In the genomic region with DNA sequence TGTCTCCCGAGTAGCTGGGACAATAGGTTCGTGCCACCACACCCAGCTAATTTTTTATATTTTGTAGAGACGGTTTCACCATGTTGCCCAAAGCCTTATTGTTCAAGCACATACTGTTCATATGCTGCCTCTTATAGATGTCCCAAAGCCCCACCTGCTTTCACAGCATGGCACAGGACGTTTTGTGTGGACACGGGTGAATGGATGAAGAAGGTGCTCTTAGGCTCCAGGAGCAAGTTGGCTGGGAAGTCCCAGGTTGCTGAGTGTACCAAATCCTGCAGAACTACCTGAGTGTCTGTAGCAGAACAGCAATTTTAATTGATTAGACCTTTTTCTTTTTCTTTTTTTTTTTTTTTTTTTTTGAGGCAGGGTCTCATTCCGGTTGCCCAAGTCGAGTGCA, we compare ENCODE assay signal across 15 cellular contexts. TPM values are rescaled to one million over a fixed set of nuclear protein-coding genes. Genes with fewer than 3 reads are reported as not detected.
DNase-seq lines count a peak whose midpoint lies in the region; ATAC-seq lines count a peak whose summit lies in the region.
"Had no signal": no experiment of that assay in that cellular context is flagged by ENCODE, and none has a peak within 500 bp of the region (broad histone marks: within the 10 kb centered on the region; RNA-seq: fewer than 3 reads in every experiment).

No MANE protein-coding gene starts in this region.

- H3K27me3 Mint-ChIP-seq in stimulated activated naive CD8-positive, alpha-beta T cell treated with anti-CD3 and anti-CD28 coated beads, Interleukin-15, Interleukin-2, amounts not matched to agents 100 ng/mL and 50 ng/mL, for 24 hours: no peaks in the 10 kb centered on the region
- no peaks in the 10 kb centered on the region for H3K27me3 Mint-ChIP-seq in stimulated activated naive CD8-positive, alpha-beta T cell treated with anti-CD3 and anti-CD28 coated beads, Interleukin-15, amount 100 ng/mL, for 72 hours
- no peaks in the 10 kb centered on the region for H3K27me3 Mint-ChIP-seq in T-helper 17 cell
- H3K27me3 Mint-ChIP-seq: B cell; CD4-positive, alpha-beta memory T cell had no signal

- H3K4me1 Mint-ChIP-seq in stimulated activated naive CD8-positive, alpha-beta T cell treated with anti-CD3 and anti-CD28 coated beads, Interleukin-15, Interleukin-2, amounts not matched to agents 100 ng/mL and 50 ng/mL, for 24 hours (ENCODE audit: low read depth): no peaks in the 10 kb centered on the region
- no peaks in the 10 kb centered on the region for H3K4me1 Mint-ChIP-seq in stimulated activated naive CD8-positive, alpha-beta T cell treated with anti-CD3 and anti-CD28 coated beads, Interleukin-15, amount 100 ng/mL, for 72 hours
- H3K4me1 Mint-ChIP-seq in T-helper 17 cell: peaks cover 6% of the 10 kb centered on the region
- H3K4me1 Mint-ChIP-seq in stimulated activated effector memory CD8-positive, alpha-beta T cell treated with anti-CD3 and anti-CD28 coated beads, Interleukin-12 subunit alpha, Interleukin-12 subunit beta, amount 100 ng/mL, for 72 hours: peaks cover 5% of the 10 kb centered on the region
- H3K4me1 Mint-ChIP-seq: B cell had no signal

- DNase-seq in stimulated activated naive CD8-positive, alpha-beta T cell treated with anti-CD3 and anti-CD28 coated beads, Interleukin-15, amount 100 ng/mL, for 72 hours: no peak
- DNase-seq in T-helper 17 cell: no peak
- DNase-seq in stimulated activated effector memory CD8-positive, alpha-beta T cell treated with anti-CD3 and anti-CD28 coated beads, Interleukin-12 subunit alpha, Interleukin-12 subunit beta, amount 100 ng/mL, for 72 hours (ENCODE audit: low spot score in 2 of 2): no peak
- no peak for DNase-seq in nucleus accumbens (lab: John Stamatoyannopoulos, UW)
- no peak for DNase-seq in NCI-H1436 treated with DMSO at 0.1 percent for 48 hours (lab: John Stamatoyannopoulos, UW)
- DNase-seq: C1 segment of cervical spinal cord; CD4-positive, alpha-beta memory T cell; COR-L47; DMS153; GF-D8; H7 had no signal

- no peak overlapping the region for H3K4me3 Mint-ChIP-seq in stimulated activated naive CD8-positive, alpha-beta T cell treated with anti-CD3 and anti-CD28 coated beads, Interleukin-15, Interleukin-2, amounts not matched to agents 100 ng/mL and 50 ng/mL, for 24 hours
- no peak overlapping the region for H3K4me3 Mint-ChIP-seq in stimulated activated naive CD8-positive, alpha-beta T cell treated with anti-CD3 and anti-CD28 coated beads, Interleukin-15, amount 100 ng/mL, for 72 hours
- no peak overlapping the region for H3K4me3 Mint-ChIP-seq in T-helper 17 cell
- no peak overlapping the region for H3K4me3 Mint-ChIP-seq in stimulated activated effector memory CD8-positive, alpha-beta T cell treated with anti-CD3 and anti-CD28 coated beads, Interleukin-12 subunit alpha, Interleukin-12 subunit beta, amount 100 ng/mL, for 72 hours
- H3K4me3 Mint-ChIP-seq: B cell; CD4-positive, alpha-beta memory T cell; GM23338 had no signal

- H3K27ac Mint-ChIP-seq in stimulated activated naive CD8-positive, alpha-beta T cell treated with anti-CD3 and anti-CD28 coated beads, Interleukin-15, Interleukin-2, amounts not matched to agents 100 ng/mL and 50 ng/mL, for 24 hours: peak overlapping the region; percentile 18
- H3K27ac Mint-ChIP-seq in stimulated activated naive CD8-positive, alpha-beta T cell treated with anti-CD3 and anti-CD28 coated beads, Interleukin-15, amount 100 ng/mL, for 72 hours: no peak overlapping the region
- H3K27ac Mint-ChIP-seq in T-helper 17 cell: peak overlapping the region; percentile 45
- peak overlapping the region; percentile 45 for H3K27ac Mint-ChIP-seq in stimulated activated effector memory CD8-positive, alpha-beta T cell treated with anti-CD3 and anti-CD28 coated beads, Interleukin-12 subunit alpha, Interleukin-12 subunit beta, amount 100 ng/mL, for 72 hours
- H3K27ac Mint-ChIP-seq: B cell, GM23338 had no signal

- H3K36me3 Mint-ChIP-seq in stimulated activated naive CD8-positive, alpha-beta T cell treated with anti-CD3 and anti-CD28 coated beads, Interleukin-15, Interleukin-2, amounts not matched to agents 100 ng/mL and 50 ng/mL, for 24 hours (ENCODE audit: low read depth): peaks cover 47% of the 10 kb centered on the region
- peaks cover 13% of the 10 kb centered on the region for H3K36me3 Mint-ChIP-seq in T-helper 17 cell (ENCODE audit: low read depth)
- H3K36me3 Mint-ChIP-seq in stimulated activated effector memory CD8-positive, alpha-beta T cell treated with anti-CD3 and anti-CD28 coated beads, Interleukin-12 subunit alpha, Interleukin-12 subunit beta, amount 100 ng/mL, for 72 hours: peaks cover 55% of the 10 kb centered on the region

- no peaks in the 10 kb centered on the region for H3K9me3 Mint-ChIP-seq in stimulated activated naive CD8-positive, alpha-beta T cell treated with anti-CD3 and anti-CD28 coated beads, Interleukin-15, Interleukin-2, amounts not matched to agents 100 ng/mL and 50 ng/mL, for 24 hours
- H3K9me3 Mint-ChIP-seq in stimulated activated naive CD8-positive, alpha-beta T cell treated with anti-CD3 and anti-CD28 coated beads, Interleukin-15, amount 100 ng/mL, for 72 hours: no peaks in the 10 kb centered on the region
- H3K9me3 Mint-ChIP-seq in stimulated activated effector memory CD8-positive, alpha-beta T cell treated with anti-CD3 and anti-CD28 coated beads, Interleukin-12 subunit alpha, Interleukin-12 subunit beta, amount 100 ng/mL, for 72 hours: no peaks in the 10 kb centered on the region
- H3K9me3 Mint-ChIP-seq: CD4-positive, alpha-beta memory T cell; GM23338 had no signal

- H3K9me3 ChIP-seq in T-helper 17 cell (ENCODE audit: control insufficient read depth, low read length, poor library complexity, severe bottlenecking): no peaks in the 10 kb centered on the region

- ATAC-seq in stimulated activated naive CD8-positive, alpha-beta T cell treated with anti-CD3 and anti-CD28 coated beads, Interleukin-15, amount 100 ng/mL, for 72 hours: no peak
- ATAC-seq in T-helper 17 cell (no peak), GM21723 (IDR thresholded peaks at IDR 0.05; ENCODE audit: unreplicated experiment) (no peak)
- no peak for ATAC-seq in stimulated activated effector memory CD8-positive, alpha-beta T cell treated with anti-CD3 and anti-CD28 coated beads, Interleukin-12 subunit alpha, Interleukin-12 subunit beta, amount 100 ng/mL, for 72 hours
- ATAC-seq: GM23338 had no signal

RNA-seq across cellular contexts. Expression of a gene that starts 10.5 kb away (rescaled TPM):
- total RNA-seq in T-helper 17 cell: under 1 TPM; 0.10 to 0.25 TPM
- total RNA-seq: GM23338, H7 had no signal

RNA-seq across cellular contexts. Expression of a gene that starts 45.6 kb away (rescaled TPM):
- 100 to 1,000 TPM in 1 of 2 donors, 10 to 100 TPM in 1; 87.3 to 115 TPM for total RNA-seq in T-helper 17 cell

RNA-seq across cellular contexts. Expression of a gene that starts 57.2 kb away (rescaled TPM):
- 100 to 1,000 TPM; 148 to 170 TPM for total RNA-seq in T-helper 17 cell

Comparison
In these comparisons a context has a peak if more than half of its experiments do, and no peak if none do; other contexts are left out.
1. H3K27ac Mint-ChIP-seq: peak in stimulated activated naive CD8-positive, alpha-beta T cell treated with anti-CD3 and anti-CD28 coated beads, Interleukin-15, Interleukin-2, amounts not matched to agents 100 ng/mL and 50 ng/mL, for 24 hours (single experiment), T-helper 17 cell (single experiment) and stimulated activated effector memory CD8-positive, alpha-beta T cell treated with anti-CD3 and anti-CD28 coated beads, Interleukin-12 subunit alpha, Interleukin-12 subunit beta, amount 100 ng/mL, for 72 hours (single experiment); none in stimulated activated naive CD8-positive, alpha-beta T cell treated with anti-CD3 and anti-CD28 coated beads, Interleukin-15, amount 100 ng/mL, for 72 hours (0 of 2).